Comparison of ENCODE assay signal across 8 cellular contexts in genomic region chr10:69360485-69361302, GRCh38. TPM values are rescaled to one million over a fixed set of nuclear protein-coding genes. Genes with fewer than 3 reads are reported as not detected.
DNase-seq lines count a peak whose midpoint lies in the region; ATAC-seq, FAIRE-seq and TF ChIP-seq lines count a peak whose summit lies in the region.

No MANE protein-coding gene starts in this region.

- H3K27ac ChIP-seq in SJSA1 (no peak overlapping the region), gastrocnemius medialis (peak overlapping the region; percentile 89 to 93 (median 92)), Karpas-422 (ENCODE audit: low read length) (no peak overlapping the region)

- no peak overlapping the region for H3K9ac ChIP-seq in Karpas-422 (ENCODE audit: low read length)

- H3K4me1 ChIP-seq in SJSA1 (replicated peaks) = peaks cover 32% of the 10 kb centered on the region
- peaks cover 63 to 64% of the 10 kb centered on the region in 2 donors for H3K4me1 ChIP-seq in gastrocnemius medialis
- no peaks in the 10 kb centered on the region for H3K4me1 ChIP-seq in Karpas-422 (ENCODE audit: low read length)

- in situ Hi-C loops in gastrocnemius medialis (cut with MboI; ENCODE audit: low sequenced_read_pairs in 4 of 4) = no loop called here

- no peak overlapping the region for H2AFZ ChIP-seq in Karpas-422 (ENCODE audit: low read length)

- no peak overlapping the region for H3K4me3 ChIP-seq in SJSA1
- H3K4me3 ChIP-seq in foreskin fibroblast (ENCODE audit: low read depth in 1 of 2, low read length in 2 of 2) = no peak overlapping the region
- H3K4me3 ChIP-seq in gastrocnemius medialis = no peak overlapping the region
- H3K4me3 ChIP-seq in Karpas-422 (ENCODE audit: low read length) = no peak overlapping the region

- no peak for FAIRE-seq in GM12891 (lab: Jason Lieb, UNC)

- no peak for TF ChIP-seq CTCF in foreskin fibroblast (IDR thresholded peaks at IDR 0.05; ENCODE audit: low read depth, low read length)
- TF ChIP-seq CTCF in gastrocnemius medialis (IDR thresholded peaks at IDR 0.05 in 4 of 5, conservative IDR thresholded peaks at IDR 0.05 in 1 of 5) = no peak

- no peaks in the 10 kb centered on the region for H3K9me2 ChIP-seq in Karpas-422 (replicated peaks; ENCODE audit: insufficient read depth, low read length)

- peaks cover 87% of the 10 kb centered on the region for H3K79me2 ChIP-seq in Karpas-422 (ENCODE audit: low read length)

- TF ChIP-seq POLR2A in gastrocnemius medialis (IDR thresholded peaks at IDR 0.05) (no peak), GM12891 (IDR thresholded peaks at IDR 0.05; ENCODE audit: low read depth, low read length) (no peak)

- peaks cover 7% of the 10 kb centered on the region; the same call in 1 of the 2 replicates for H4K20me1 ChIP-seq in Karpas-422 (ENCODE audit: insufficient read depth, low read depth, low read length)

- peak; percentile 94 for DNase-seq in ELR (ENCODE audit: low read depth)
- peak; percentile 44 to 63 for DNase-seq in SJSA1 (ENCODE audit: low read depth in 1 of 2, low spot score in 2 of 2)
- peak; percentile 71 to 90 for DNase-seq in foreskin fibroblast
- peak; percentile 80 to 94 for DNase-seq in gastrocnemius medialis
- no peak for DNase-seq in Karpas-422
- DNase-seq in NCI-H82 (lab: John Stamatoyannopoulos, UW) = no peak
- DNase-seq in NK-92 treated with Interleukin-12 subunit alpha and Interleukin-12 subunit beta, amount 100 ng/mL, for 24 hours (lab: John Stamatoyannopoulos, UW) = no peak
- DNase-seq in GM12891 (ENCODE audit: insufficient read length, low spot score) = no peak

- no peaks in the 10 kb centered on the region for H3K9me3 ChIP-seq in SJSA1 (replicated peaks)
- H3K9me3 ChIP-seq in gastrocnemius medialis = no peaks in the 10 kb centered on the region
- no peaks in the 10 kb centered on the region for H3K9me3 ChIP-seq in Karpas-422 (ENCODE audit: low read length)

- no peaks in the 10 kb centered on the region for H3K27me3 ChIP-seq in SJSA1 (replicated peaks)
- no peaks in the 10 kb centered on the region for H3K27me3 ChIP-seq in gastrocnemius medialis
- H3K27me3 ChIP-seq in Karpas-422 (ENCODE audit: low read length) = no peaks in the 10 kb centered on the region

- peak; percentile 73 to 76 for ATAC-seq in gastrocnemius medialis

- H3K4me2 ChIP-seq in Karpas-422 (ENCODE audit: low read depth, low read length, poor library complexity, severe bottlenecking) = no peak overlapping the region

- intact Hi-C loops in gastrocnemius medialis (cut with DNase I; ENCODE audit: low total_unique reads) = no loop called here

- H3K36me3 ChIP-seq in SJSA1 (peaks cover 45% of the 10 kb centered on the region), gastrocnemius medialis (peaks cover 0 to 12% of the 10 kb centered on the region in 2 donors), Karpas-422 (ENCODE audit: insufficient read depth, low read length) (peaks cover 12% of the 10 kb centered on the region; the same call in 1 of the 2 replicates)

TF ChIP-seq in GM12891, 5 proteins besides CTCF, POLR2A, EP300 and RAD21:
- no peak for TF ChIP-seq PAX5 (IDR thresholded peaks at IDR 0.05; ENCODE audit: insufficient read depth, low read length, severe bottlenecking)
- no peak for TF ChIP-seq SPI1 (IDR thresholded peaks at IDR 0.05; ENCODE audit: low read depth, low read length)
- no peak for TF ChIP-seq TAF1 (IDR thresholded peaks at IDR 0.05; ENCODE audit: low read depth, low read length)
- no peak for TF ChIP-seq POLR2AphosphoS5 (IDR thresholded peaks at IDR 0.05; ENCODE audit: low read depth, low read length)
- TF ChIP-seq POU2F2 (IDR thresholded peaks at IDR 0.05; ENCODE audit: low read depth, low read length) = no peak

RNA-seq across cellular contexts. Expression of gene TACR2, which starts 56.0 kb away (rescaled TPM):
- total RNA-seq in SJSA1 (2014; rRNA removed; shearing (Covaris generic)) = not detected in 2 replicates
- under 1 TPM in 2 of 4 donors, not detected in 2; 0.36 to 0.49 TPM for total RNA-seq in gastrocnemius medialis
- 1.9 TPM in 1 of 2 replicates, not detected in the other for total RNA-seq in Karpas-422 (2014; rRNA removed; shearing (Covaris generic); ENCODE audit: low replicate concordance)
- polyA plus RNA-seq in GM12891 (2012; ENCODE audit: low read depth, missing spikeins) = 0.18 TPM

Comparison
In these comparisons a context has a peak if more than half of its experiments do, and no peak if none do; other contexts are left out.
1. DNase-seq: peak in ELR (single experiment), SJSA1 (2 of 2), foreskin fibroblast (2 of 2) and gastrocnemius medialis (2 of 2); none in Karpas-422 (single experiment), NCI-H82 (single experiment), NK-92 treated with Interleukin-12 subunit alpha and Interleukin-12 subunit beta, amount 100 ng/mL, for 24 hours (single experiment) and GM12891 (single experiment).
2. H3K27ac ChIP-seq: peak in gastrocnemius medialis (4 of 4); none in SJSA1 (single experiment) and Karpas-422 (single experiment).